In the genomic region with DNA sequence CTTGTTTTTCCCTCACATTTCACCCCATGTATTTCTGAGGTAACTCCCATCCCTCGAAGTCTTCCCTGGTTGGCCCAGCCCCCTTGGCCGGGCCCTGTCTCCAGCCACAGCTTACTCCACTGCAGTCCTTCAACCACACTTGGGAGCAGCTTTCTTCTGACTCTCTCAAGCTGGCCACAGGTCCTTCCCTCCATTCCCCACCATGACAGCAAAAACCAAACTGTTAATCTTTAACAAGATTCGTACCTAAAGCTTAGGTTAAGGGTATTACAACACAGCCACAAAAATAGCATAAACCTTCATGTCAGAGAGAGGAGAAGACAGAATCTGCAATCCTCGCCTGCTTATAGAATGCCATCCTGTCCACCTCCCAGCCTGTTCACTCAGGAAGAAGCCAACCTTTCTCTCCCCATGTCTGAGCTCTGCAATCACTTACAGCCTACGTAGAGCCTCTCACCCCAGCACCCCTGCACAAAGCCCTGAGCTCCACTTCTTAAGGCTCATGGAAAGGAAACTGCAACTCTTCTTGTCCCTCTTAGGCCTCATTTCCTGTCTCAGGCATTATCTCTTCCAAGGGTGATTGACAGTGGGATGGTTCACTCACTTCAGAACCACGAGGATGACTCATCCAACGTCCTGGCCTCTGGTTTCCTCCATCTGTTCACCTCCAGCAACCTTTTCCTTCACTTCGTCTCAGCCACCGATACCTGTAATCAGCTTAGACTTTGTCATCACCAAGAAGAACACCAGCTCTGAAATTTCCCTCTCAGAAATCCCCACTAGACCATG, we compare ENCODE assay signal across 8 cellular contexts.
DNase-seq lines count a peak whose midpoint lies in the region; ATAC-seq and TF ChIP-seq lines count a peak whose summit lies in the region.

No MANE protein-coding gene starts in this region.

- peak; percentile 85 for ATAC-seq in HG02981 (IDR thresholded peaks at IDR 0.05; ENCODE audit: unreplicated experiment)

- no peak overlapping the region for H3K4me3 Mint-ChIP-seq in neural crest cell

- no peaks in the 10 kb centered on the region for H3K27me3 Mint-ChIP-seq in neural crest cell (ENCODE audit: low read depth)

- TF ChIP-seq CTCF in neural crest cell (conservative IDR thresholded peaks at IDR 0.05): no peak

- H3K4me1 Mint-ChIP-seq in neural crest cell: peaks cover 38% of the 10 kb centered on the region

- H3K9me3 Mint-ChIP-seq in neural crest cell: peaks cover 6% of the 10 kb centered on the region

- H3K36me3 Mint-ChIP-seq in neural crest cell (ENCODE audit: low read depth): no peaks in the 10 kb centered on the region

- DNase-seq in NK-92 treated with Interleukin-12 subunit alpha and Interleukin-12 subunit beta, amount 100 ng/mL, for 24 hours (lab: John Stamatoyannopoulos, UW): peak; percentile 13
- DNase-seq in NK-92 (lab: John Stamatoyannopoulos, UW; ENCODE audit: unreplicated experiment) (no peak), NCI-H69 (lab: John Stamatoyannopoulos, UW) (peak; percentile 71), neural crest cell (ENCODE audit: low read depth, low spot score) (no peak), retina (no peak), NCI-H1092 treated with DMSO at 0.1 percent for 48 hours (lab: John Stamatoyannopoulos, UW) (no peak)
- peak; percentile 57 for DNase-seq in activated T-helper 9 cell treated with anti-CD3 and anti-CD28 coated beads, Interleukin-2, amount 50 U/mL, for 16 hours (ENCODE audit: low read depth)

- H3K27ac Mint-ChIP-seq in neural crest cell (ENCODE audit: unreplicated experiment): peak overlapping the region; percentile 64

Comparison
In these comparisons a context has a peak if more than half of its experiments do, and no peak if none do; other contexts are left out.
1. DNase-seq: peak in NK-92 treated with Interleukin-12 subunit alpha and Interleukin-12 subunit beta, amount 100 ng/mL, for 24 hours (single experiment), NCI-H69 (single experiment) and activated T-helper 9 cell treated with anti-CD3 and anti-CD28 coated beads, Interleukin-2, amount 50 U/mL, for 16 hours (single experiment); none in NK-92 (single experiment), neural crest cell (single experiment), retina (single experiment) and NCI-H1092 treated with DMSO at 0.1 percent for 48 hours (single experiment).